In the genomic region with DNA sequence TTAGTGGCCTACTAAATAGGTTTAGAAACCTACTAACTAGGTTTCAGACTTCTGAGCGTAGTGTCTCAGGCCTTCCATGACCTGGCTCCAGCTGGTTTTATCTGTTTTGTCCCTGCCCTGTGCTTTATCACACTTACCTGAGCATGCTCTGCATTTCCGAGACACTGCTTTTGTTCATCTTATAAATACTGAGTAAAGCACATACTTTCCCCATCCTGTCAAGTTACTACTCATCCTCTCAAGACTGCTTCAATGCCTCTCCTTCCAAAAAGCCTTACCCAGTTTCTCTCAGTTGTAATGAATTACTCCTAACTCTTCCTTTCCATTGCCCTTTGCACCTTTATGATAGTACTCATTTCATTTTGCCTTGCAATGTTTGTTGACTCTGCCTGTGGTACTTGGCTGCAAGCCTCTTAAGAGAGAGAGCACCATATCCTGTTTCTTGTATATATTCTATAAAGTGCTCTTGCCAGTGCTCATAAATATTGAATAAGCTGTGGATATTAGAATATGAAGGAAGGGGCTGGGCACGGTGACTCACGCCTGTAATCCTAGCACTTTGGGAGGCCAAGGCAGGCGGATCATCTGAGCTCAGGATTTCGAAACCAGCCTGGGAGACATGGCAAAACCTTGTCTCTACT, we compare ENCODE assay signal across 10 cellular contexts. TPM values are rescaled to one million over a fixed set of nuclear protein-coding genes. Genes with fewer than 3 reads are reported as not detected.
DNase-seq lines count a peak whose midpoint lies in the region; ATAC-seq and TF ChIP-seq lines count a peak whose summit lies in the region.
"Had no signal": no experiment of that assay in that cellular context is flagged by ENCODE, and none has a peak within 500 bp of the region (broad histone marks: within the 10 kb centered on the region; RNA-seq: fewer than 3 reads in every experiment).

No MANE protein-coding gene starts in this region.

- peak overlapping the region in 1 of 2 donors; percentile 46 for H3K9ac ChIP-seq in mucosa of rectum (ENCODE audit: low read depth in 1 of 2, low read length in 2 of 2)

- H3K9me3 Mint-ChIP-seq in brain = no peaks in the 10 kb centered on the region

- peaks cover 56% of the 10 kb centered on the region for H3K36me3 Mint-ChIP-seq in brain

- peak overlapping the region; percentile 74 to 76 for H3K27ac ChIP-seq in mucosa of rectum (ENCODE audit: low read depth in 2 of 2, low read length in 2 of 2)

- no peak overlapping the region for H3K4me3 Mint-ChIP-seq in brain

- ATAC-seq in GM21717 (IDR thresholded peaks at IDR 0.05; ENCODE audit: unreplicated experiment) (no peak), HG02678 (IDR thresholded peaks at IDR 0.05; ENCODE audit: unreplicated experiment) (no peak), HG03521 (IDR thresholded peaks at IDR 0.05; ENCODE audit: unreplicated experiment) (no peak)

- no peaks in the 10 kb centered on the region for H3K27me3 ChIP-seq in mucosa of rectum (ENCODE audit: control insufficient read depth in 2 of 2, insufficient read depth in 2 of 2, low read length in 2 of 2)

- no peaks in the 10 kb centered on the region for H3K27me3 Mint-ChIP-seq in brain

- H3K36me3 ChIP-seq in mucosa of rectum (ENCODE audit: control insufficient read depth in 2 of 2, insufficient read depth in 2 of 2, low read length in 2 of 2) = peaks cover 0 to 6% of the 10 kb centered on the region in 2 donors

- DNase-seq in Caki2 (ENCODE audit: low read depth) (peak; percentile 80), NCI-H187 (lab: John Stamatoyannopoulos, UW) (peak; percentile 57 to 80)
- no peak for DNase-seq in effector CD8-positive, alpha-beta T cell (lab: John Stamatoyannopoulos, UW)
- DNase-seq: stimulated activated CD4-positive, alpha-beta T cell treated with anti-CD3 and anti-CD28 coated beads, Interleukin-1b, Interleukin-23, amount 100 ng/mL, for 48 hours; T-helper 9 cell had no signal

- H3K9me3 ChIP-seq in mucosa of rectum (ENCODE audit: control insufficient read depth in 2 of 2, low read length in 2 of 2) = no peaks in the 10 kb centered on the region

- TF ChIP-seq CTCF in brain (conservative IDR thresholded peaks at IDR 0.05) = no peak

- in situ Hi-C loops in Caki2 (cut with HindIII; ENCODE audit: low pct_unique_long_range_greater_than_20kb, low sequenced_read_pairs) = no loop called here

- peaks cover 2 to 18% of the 10 kb centered on the region in 2 donors for H3K4me1 ChIP-seq in mucosa of rectum (ENCODE audit: control insufficient read depth in 2 of 2, insufficient read depth in 2 of 2, low read length in 2 of 2)

- peak overlapping the region in 3 of 5 experiments; percentile 11 to 68 (median 41) for H3K27ac Mint-ChIP-seq in brain

- H3K4me3 ChIP-seq in mucosa of rectum (ENCODE audit: low read length in 2 of 2) = peak overlapping the region; percentile 23 to 39

- H3K4me1 Mint-ChIP-seq in brain = peaks cover 39% of the 10 kb centered on the region

RNA-seq across cellular contexts. Expression of gene SLAIN2, which starts 34.4 kb away (rescaled TPM):
- total RNA-seq in Caki2 (2014; rRNA removed; shearing (Covaris generic); ENCODE audit: low replicate concordance) = 24.7 and 115 TPM in 2 replicates
- polyA plus RNA-seq in brain (ENCODE audit: insufficient read depth, low read depth, low replicate concordance) = 20.3 TPM
